ENCODE assay signal across 8 cellular contexts in the genomic region with DNA sequence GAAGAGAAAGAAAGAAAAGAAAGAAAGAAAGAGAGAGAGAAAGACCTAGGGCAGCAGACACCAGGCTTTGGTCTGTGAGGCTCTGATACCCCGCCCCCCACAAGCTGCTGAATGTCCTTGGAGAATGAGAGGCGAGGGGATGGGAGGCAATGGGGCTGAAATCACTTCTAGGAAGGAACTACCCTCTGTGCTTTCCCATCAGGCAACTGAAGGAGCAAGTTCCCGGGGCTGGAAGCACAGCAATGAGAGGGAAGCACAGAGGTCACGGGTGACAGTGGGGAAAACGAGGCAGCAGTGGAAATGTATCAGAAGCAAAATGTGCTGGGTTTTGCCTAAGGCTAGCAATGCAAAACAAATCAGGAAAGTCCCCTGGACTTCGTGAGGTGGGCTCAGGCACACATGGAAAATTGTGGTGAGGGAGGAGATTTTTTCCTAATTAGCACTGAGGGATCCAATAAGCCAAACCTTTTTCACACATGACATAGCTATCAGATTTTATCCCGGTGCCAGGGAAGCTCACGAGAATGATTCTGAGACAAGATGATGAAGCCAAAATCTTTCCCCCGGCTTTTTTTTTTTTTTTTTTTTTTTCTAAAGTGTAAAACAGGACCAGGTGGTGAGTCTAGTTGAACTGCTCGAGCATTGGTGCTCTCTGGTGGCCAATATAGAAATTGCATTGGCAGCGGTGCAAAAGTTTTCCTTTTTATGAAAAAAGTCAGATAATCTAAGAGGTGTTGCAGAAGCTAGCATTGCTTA. TPM values are rescaled to one million over a fixed set of nuclear protein-coding genes. Genes with fewer than 3 reads are reported as not detected.
DNase-seq lines count a peak whose midpoint lies in the region; ATAC-seq and TF ChIP-seq lines count a peak whose summit lies in the region.

No MANE protein-coding gene starts in this region.

- H3K27ac Mint-ChIP-seq in CD4-positive, CD25-positive, alpha-beta regulatory T cell, result peak overlapping the region in 1 of 3 donors; percentile 56
- peak overlapping the region; percentile 40 for H3K27ac Mint-ChIP-seq in activated T-cell treated with anti-CD3 and anti-CD28 coated beads, Interleukin-2, amount 50 U/mL, for 24 hours
- H3K27ac Mint-ChIP-seq in nephron progenitor cell, result no peak overlapping the region
- H3K27ac Mint-ChIP-seq in stimulated activated naive CD8-positive, alpha-beta T cell treated with anti-CD3 and anti-CD28 coated beads, Interleukin-15, amount 100 ng/mL, for 72 hours, result peak overlapping the region; percentile 46 to 85

- H3K4me3 Mint-ChIP-seq in CD4-positive, CD25-positive, alpha-beta regulatory T cell, result no peak overlapping the region
- no peak overlapping the region for H3K4me3 Mint-ChIP-seq in activated T-cell treated with anti-CD3 and anti-CD28 coated beads, Interleukin-2, amount 50 U/mL, for 24 hours
- H3K4me3 Mint-ChIP-seq in nephron progenitor cell, result peak overlapping the region; percentile 66
- H3K4me3 Mint-ChIP-seq in stimulated activated naive CD8-positive, alpha-beta T cell treated with anti-CD3 and anti-CD28 coated beads, Interleukin-15, amount 100 ng/mL, for 72 hours, result peak overlapping the region; percentile 56 to 70

- TF ChIP-seq CTCF in OCI-LY3 (IDR thresholded peaks at IDR 0.05; ENCODE audit: low read depth, low read length) (peak; percentile 93), nephron progenitor cell (IDR thresholded peaks at IDR 0.05) (peak; percentile 89)

- no peaks in the 10 kb centered on the region for H3K36me3 ChIP-seq in CD4-positive, CD25-positive, alpha-beta regulatory T cell (ENCODE audit: control insufficient read depth, insufficient read depth, low read length)
- H3K36me3 ChIP-seq in OCI-LY3 (replicated peaks; ENCODE audit: low read depth, low read length), result peaks cover 9% of the 10 kb centered on the region

- H3K4me2 ChIP-seq in OCI-LY3 (ENCODE audit: low read length), result peak overlapping the region; percentile 90

- peaks cover 4 to 10% (median 6%) of the 10 kb centered on the region in 4 donors for H3K4me1 Mint-ChIP-seq in CD4-positive, CD25-positive, alpha-beta regulatory T cell
- H3K4me1 Mint-ChIP-seq in activated T-cell treated with anti-CD3 and anti-CD28 coated beads, Interleukin-2, amount 50 U/mL, for 24 hours (ENCODE audit: low read depth), result peaks cover 23% of the 10 kb centered on the region
- peaks cover 18% of the 10 kb centered on the region for H3K4me1 Mint-ChIP-seq in nephron progenitor cell
- peaks cover 14% of the 10 kb centered on the region for H3K4me1 Mint-ChIP-seq in stimulated activated naive CD8-positive, alpha-beta T cell treated with anti-CD3 and anti-CD28 coated beads, Interleukin-15, amount 100 ng/mL, for 72 hours

- H3K9ac ChIP-seq in OCI-LY3 (ENCODE audit: low read length), result peak overlapping the region; percentile 41

- ATAC-seq in CD4-positive, CD25-positive, alpha-beta regulatory T cell (ENCODE audit: low read depth in 2 of 2), result peak; percentile 50 to 60
- peak; percentile 72 for ATAC-seq in stimulated activated naive CD8-positive, alpha-beta T cell treated with anti-CD3 and anti-CD28 coated beads, Interleukin-15, amount 100 ng/mL, for 72 hours

- no peaks in the 10 kb centered on the region for H3K9me3 ChIP-seq in CD4-positive, CD25-positive, alpha-beta regulatory T cell (ENCODE audit: control insufficient read depth in 2 of 2, low read length in 2 of 2)
- H3K9me3 ChIP-seq in OCI-LY3 (ENCODE audit: insufficient read depth, low read length), result peaks cover 9% of the 10 kb centered on the region

- no peaks in the 10 kb centered on the region for H3K36me3 Mint-ChIP-seq in CD4-positive, CD25-positive, alpha-beta regulatory T cell
- H3K36me3 Mint-ChIP-seq in activated T-cell treated with anti-CD3 and anti-CD28 coated beads, Interleukin-2, amount 50 U/mL, for 24 hours (ENCODE audit: low read depth), result no peaks in the 10 kb centered on the region
- peaks cover 4% of the 10 kb centered on the region for H3K36me3 Mint-ChIP-seq in nephron progenitor cell (ENCODE audit: low read depth)

- H4K20me1 ChIP-seq in OCI-LY3 (ENCODE audit: insufficient read depth, low read length), result no peaks in the 10 kb centered on the region

- no peak overlapping the region for H3K4me3 ChIP-seq in CD4-positive, CD25-positive, alpha-beta regulatory T cell (ENCODE audit: low read depth, low read length)
- H3K4me3 ChIP-seq in OCI-LY3 (ENCODE audit: low read length), result peak overlapping the region; percentile 70

- peak; percentile 54 to 79 (median 67) for DNase-seq in CD4-positive, CD25-positive, alpha-beta regulatory T cell
- peak; percentile 42 for DNase-seq in HK-2 (ENCODE audit: unreplicated experiment)
- DNase-seq in activated T-cell treated with anti-CD3 and anti-CD28 coated beads, Interleukin-2, amount 50 U/mL, for 24 hours, result peak; percentile 70
- peak; percentile 69 for DNase-seq in fibroblast of gingiva (ENCODE audit: low read depth)
- DNase-seq in nephron progenitor cell, result peak; percentile 68
- peak; percentile 68 to 73 for DNase-seq in stimulated activated naive CD8-positive, alpha-beta T cell treated with anti-CD3 and anti-CD28 coated beads, Interleukin-15, amount 100 ng/mL, for 72 hours
- no peak for DNase-seq in DMS153 treated with DMSO at 0.1 percent for 48 hours (lab: John Stamatoyannopoulos, UW; ENCODE audit: unreplicated experiment)

- peak overlapping the region; percentile 60 for H2AFZ ChIP-seq in OCI-LY3 (ENCODE audit: low read depth, low read length)

- H3K27me3 ChIP-seq in CD4-positive, CD25-positive, alpha-beta regulatory T cell (ENCODE audit: control insufficient read depth, insufficient read depth, low read length), result no peaks in the 10 kb centered on the region
- peaks cover 9% of the 10 kb centered on the region for H3K27me3 ChIP-seq in OCI-LY3 (ENCODE audit: low read depth, low read length)

- H3K27me3 Mint-ChIP-seq in CD4-positive, CD25-positive, alpha-beta regulatory T cell, result peaks cover 2% of the 10 kb centered on the region
- H3K27me3 Mint-ChIP-seq in activated T-cell treated with anti-CD3 and anti-CD28 coated beads, Interleukin-2, amount 50 U/mL, for 24 hours, result no peaks in the 10 kb centered on the region
- peaks cover 18% of the 10 kb centered on the region for H3K27me3 Mint-ChIP-seq in nephron progenitor cell (ENCODE audit: low read depth, poor library complexity)
- H3K27me3 Mint-ChIP-seq in stimulated activated naive CD8-positive, alpha-beta T cell treated with anti-CD3 and anti-CD28 coated beads, Interleukin-15, amount 100 ng/mL, for 72 hours, result peaks cover 8% of the 10 kb centered on the region

- H3K9me3 Mint-ChIP-seq in CD4-positive, CD25-positive, alpha-beta regulatory T cell, result peaks cover 0 to under 1% (median 0%) of the 10 kb centered on the region in 7 donors
- peaks cover 10% of the 10 kb centered on the region for H3K9me3 Mint-ChIP-seq in activated T-cell treated with anti-CD3 and anti-CD28 coated beads, Interleukin-2, amount 50 U/mL, for 24 hours
- peaks cover 13% of the 10 kb centered on the region for H3K9me3 Mint-ChIP-seq in nephron progenitor cell
- peaks cover 8 to 9% of the 10 kb centered on the region in 2 donors for H3K9me3 Mint-ChIP-seq in stimulated activated naive CD8-positive, alpha-beta T cell treated with anti-CD3 and anti-CD28 coated beads, Interleukin-15, amount 100 ng/mL, for 72 hours

- H3K4me1 ChIP-seq in CD4-positive, CD25-positive, alpha-beta regulatory T cell (ENCODE audit: control insufficient read depth, insufficient read depth, low read length, poor library complexity, severe bottlenecking), result peaks cover 4% of the 10 kb centered on the region
- H3K4me1 ChIP-seq in OCI-LY3 (ENCODE audit: low read length), result peaks cover 27% of the 10 kb centered on the region

- no peak overlapping the region for H3K27ac ChIP-seq in CD4-positive, CD25-positive, alpha-beta regulatory T cell (ENCODE audit: insufficient read depth, low read length, poor library complexity, severe bottlenecking)
- no peak overlapping the region for H3K27ac ChIP-seq in OCI-LY3 (ENCODE audit: low read length)

- H3K79me2 ChIP-seq in OCI-LY3 (ENCODE audit: low read length), result no peaks in the 10 kb centered on the region

RNA-seq across cellular contexts. Expression of a gene that starts 16.8 kb away (rescaled TPM):
- total RNA-seq in CD4-positive, CD25-positive, alpha-beta regulatory T cell, result 22.1 TPM
- 1 to 10 TPM; 6.8 to 7.9 (median 7.4) TPM for polyA plus RNA-seq in CD4-positive, CD25-positive, alpha-beta regulatory T cell

Comparison
In these comparisons a context has a peak if more than half of its experiments do, and no peak if none do; other contexts are left out.
1. H3K4me3 Mint-ChIP-seq: peak in nephron progenitor cell (single experiment) and stimulated activated naive CD8-positive, alpha-beta T cell treated with anti-CD3 and anti-CD28 coated beads, Interleukin-15, amount 100 ng/mL, for 72 hours (2 of 2); none in CD4-positive, CD25-positive, alpha-beta regulatory T cell (0 of 4) and activated T-cell treated with anti-CD3 and anti-CD28 coated beads, Interleukin-2, amount 50 U/mL, for 24 hours (single experiment).